Comparison of ENCODE assay signal across 14 cellular contexts in the genomic region with DNA sequence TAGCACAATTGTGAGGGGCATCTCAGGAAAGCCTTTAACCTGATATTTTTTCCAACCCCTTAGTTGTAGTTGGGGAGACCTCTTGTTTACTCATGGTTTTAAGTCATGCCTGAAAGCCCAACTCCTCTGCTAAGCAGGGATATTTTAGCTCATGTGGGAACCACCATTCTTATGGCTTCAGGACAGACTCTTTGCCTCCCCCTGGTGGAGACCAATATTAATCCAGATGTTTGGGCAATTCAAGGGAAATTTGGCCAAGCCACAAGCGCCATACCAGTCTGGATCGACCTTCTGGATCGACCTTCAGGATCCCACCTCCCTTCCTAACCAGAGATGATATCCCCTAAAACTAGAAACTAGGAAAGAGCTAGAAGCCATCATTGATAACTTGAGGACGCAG.
A peak's percentile ranks its signal among the peaks of the same experiment; 100 is the strongest.
DNase-seq lines count a peak whose midpoint lies in the region; ATAC-seq and TF ChIP-seq lines count a peak whose summit lies in the region.
"Had no signal": no experiment of that assay in that cellular context is flagged by ENCODE, and none has a peak within 500 bp of the region (broad histone marks: within the 10 kb centered on the region; RNA-seq: fewer than 3 reads in every experiment).

No MANE protein-coding gene starts in this region.

- H3K4me3 ChIP-seq in AG09309 (ENCODE audit: control insufficient read depth, low read depth, low read length) (no peak overlapping the region), OCI-LY3 (ENCODE audit: low read length) (no peak overlapping the region), epithelial cell of proximal tubule (ENCODE audit: low read depth, low read length) (no peak overlapping the region)
- H3K4me3 ChIP-seq: right atrium auricular region had no signal

- TF ChIP-seq CTCF in AG09309 (IDR thresholded peaks at IDR 0.05; ENCODE audit: control insufficient read depth, insufficient read depth, low read depth, low read length, missing control alignments), result peak; percentile 44
- peak; percentile 36 for TF ChIP-seq CTCF in OCI-LY3 (IDR thresholded peaks at IDR 0.05; ENCODE audit: low read depth, low read length)
- peak; percentile 40 for TF ChIP-seq CTCF in epithelial cell of proximal tubule (conservative IDR thresholded peaks at IDR 0.05; ENCODE audit: low read depth, low read length)

- H3K36me3 ChIP-seq in OCI-LY3 (replicated peaks; ENCODE audit: low read depth, low read length), result no peaks in the 10 kb centered on the region
- H3K36me3 ChIP-seq: right atrium auricular region had no signal

- ATAC-seq in GM18868 (IDR thresholded peaks at IDR 0.05; ENCODE audit: unreplicated experiment), result peak; percentile 65
- ATAC-seq in HG02763 (IDR thresholded peaks at IDR 0.05; ENCODE audit: unreplicated experiment), result no peak
- ATAC-seq in HG03280 (IDR thresholded peaks at IDR 0.05; ENCODE audit: unreplicated experiment), result no peak
- no peak for ATAC-seq in HG03196 (IDR thresholded peaks at IDR 0.05; ENCODE audit: unreplicated experiment)

- no peaks in the 10 kb centered on the region for H3K9me3 ChIP-seq in OCI-LY3 (ENCODE audit: insufficient read depth, low read length)

- DNase-seq in AG09309 (ENCODE audit: low read depth), result no peak
- no peak for DNase-seq in epithelial cell of proximal tubule (ENCODE audit: low read depth)
- no peak for DNase-seq in stimulated activated naive CD4-positive, alpha-beta T cell (lab: John Stamatoyannopoulos, UW)
- DNase-seq: activated T-cell treated with anti-CD3 and anti-CD28 coated beads for 4 hours, C1 segment of cervical spinal cord, islet precursor cell, NCI-H2171 treated with DMSO at 0.1 percent for 48 hours had no signal

- H3K9ac ChIP-seq in OCI-LY3 (ENCODE audit: low read length), result no peak overlapping the region

- H3K79me2 ChIP-seq in OCI-LY3 (ENCODE audit: low read length), result no peaks in the 10 kb centered on the region

- no peaks in the 10 kb centered on the region for H3K27me3 ChIP-seq in OCI-LY3 (ENCODE audit: low read depth, low read length)
- H3K27me3 ChIP-seq: right atrium auricular region had no signal

- H2AFZ ChIP-seq in OCI-LY3 (ENCODE audit: low read depth, low read length), result no peak overlapping the region

- H3K4me1 ChIP-seq in OCI-LY3 (ENCODE audit: low read length), result no peaks in the 10 kb centered on the region
- H3K4me1 ChIP-seq: right atrium auricular region had no signal

- no peaks in the 10 kb centered on the region for H4K20me1 ChIP-seq in OCI-LY3 (ENCODE audit: insufficient read depth, low read length)

- no peak overlapping the region for H3K27ac ChIP-seq in OCI-LY3 (ENCODE audit: low read length)
- H3K27ac ChIP-seq: right atrium auricular region, VCaP had no signal

- no peak overlapping the region for H3K4me2 ChIP-seq in OCI-LY3 (ENCODE audit: low read length)
